In genomic region chr5:83608122-83608521, GRCh38 we compare ENCODE assay signal across 9 cellular contexts.
DNase-seq lines count a peak whose midpoint lies in the region; ATAC-seq, FAIRE-seq and TF ChIP-seq lines count a peak whose summit lies in the region.
"Had no signal": no experiment of that assay in that cellular context is flagged by ENCODE, and none has a peak within 500 bp of the region (broad histone marks: within the 10 kb centered on the region; RNA-seq: fewer than 3 reads in every experiment).

No MANE protein-coding gene starts in this region.

- FAIRE-seq in bronchial epithelial cell (lab: Jason Lieb, UNC) = no peak

- H3K4me1 Mint-ChIP-seq in activated T-cell treated with anti-CD3 and anti-CD28 coated beads, Interleukin-2, amount 50 U/mL, for 72 hours (ENCODE audit: low read depth) = no peaks in the 10 kb centered on the region

- no peak overlapping the region for H3K4me3 ChIP-seq in bronchial epithelial cell (ENCODE audit: low read depth, low read length)

- H3K36me3 ChIP-seq in bronchial epithelial cell (ENCODE audit: control insufficient read depth, insufficient read depth, low read length) = no peaks in the 10 kb centered on the region

- no peaks in the 10 kb centered on the region for H3K9me3 Mint-ChIP-seq in activated T-cell treated with anti-CD3 and anti-CD28 coated beads, Interleukin-2, amount 50 U/mL, for 72 hours
- H3K9me3 Mint-ChIP-seq: T-helper 1 cell treated with Interleukin-12 subunit alpha and Interleukin-12 subunit beta and Interleukin-4 antibody, amounts not matched to agents 30 μg/mL and 1 μg/mL, for 36 hours had no signal

- peak; percentile 26 for DNase-seq in EL
- peak; percentile 80 for DNase-seq in NCI-H748 (lab: John Stamatoyannopoulos, UW; ENCODE audit: unreplicated experiment)
- peak; percentile 40 for DNase-seq in bronchial epithelial cell (ENCODE audit: low read depth)
- peak; percentile 44 for DNase-seq in left lobe of liver (ENCODE audit: low spot score)
- DNase-seq in activated T-cell treated with anti-CD3 and anti-CD28 coated beads, Interleukin-2, amount 50 U/mL, for 72 hours = no peak

- no peaks in the 10 kb centered on the region for H3K36me3 Mint-ChIP-seq in activated T-cell treated with anti-CD3 and anti-CD28 coated beads, Interleukin-2, amount 50 U/mL, for 72 hours (ENCODE audit: insufficient read depth in 2 of 2)

- no peak overlapping the region for H3K27ac Mint-ChIP-seq in activated T-cell treated with anti-CD3 and anti-CD28 coated beads, Interleukin-2, amount 50 U/mL, for 72 hours
- H3K27ac Mint-ChIP-seq: T-helper 1 cell treated with Interleukin-12 subunit alpha and Interleukin-12 subunit beta and Interleukin-4 antibody, amounts not matched to agents 30 μg/mL and 1 μg/mL, for 36 hours had no signal

- peak; percentile 80 for TF ChIP-seq CTCF in bronchial epithelial cell (IDR thresholded peaks at IDR 0.05; ENCODE audit: insufficient read depth, low read length, severe bottlenecking)

- H3K27me3 Mint-ChIP-seq in activated T-cell treated with anti-CD3 and anti-CD28 coated beads, Interleukin-2, amount 50 U/mL, for 72 hours (ENCODE audit: low read depth) = peaks cover 12% of the 10 kb centered on the region

- ATAC-seq in HG02610 (IDR thresholded peaks at IDR 0.05; ENCODE audit: unreplicated experiment) = peak; percentile 73
- peak; percentile 88 for ATAC-seq in left lobe of liver
- no peak for ATAC-seq in activated T-cell treated with anti-CD3 and anti-CD28 coated beads, Interleukin-2, amount 50 U/mL, for 72 hours (replicated peaks in 1 of 2)
- ATAC-seq in GM18873 (IDR thresholded peaks at IDR 0.05; ENCODE audit: low FRiP score, unreplicated experiment) = no peak
- no peak for ATAC-seq in GM19397 (IDR thresholded peaks at IDR 0.05; ENCODE audit: unreplicated experiment)

- no peaks in the 10 kb centered on the region for H3K27me3 ChIP-seq in bronchial epithelial cell (ENCODE audit: control insufficient read depth, insufficient read depth, low read length)

- H3K4me3 Mint-ChIP-seq in activated T-cell treated with anti-CD3 and anti-CD28 coated beads, Interleukin-2, amount 50 U/mL, for 72 hours = no peak overlapping the region
- H3K4me3 Mint-ChIP-seq: T-helper 1 cell treated with Interleukin-12 subunit alpha and Interleukin-12 subunit beta and Interleukin-4 antibody, amounts not matched to agents 30 μg/mL and 1 μg/mL, for 36 hours had no signal

Comparison
In these comparisons a context has a peak if more than half of its experiments do, and no peak if none do; other contexts are left out.
1. DNase-seq: peak in EL (single experiment), NCI-H748 (single experiment), bronchial epithelial cell (single experiment) and left lobe of liver (single experiment); none in activated T-cell treated with anti-CD3 and anti-CD28 coated beads, Interleukin-2, amount 50 U/mL, for 72 hours (0 of 2).
2. ATAC-seq: peak in HG02610 (single experiment) and left lobe of liver (single experiment); none in activated T-cell treated with anti-CD3 and anti-CD28 coated beads, Interleukin-2, amount 50 U/mL, for 72 hours (0 of 2), GM18873 (single experiment) and GM19397 (single experiment).